Comparison of ENCODE assay signal across 12 cellular contexts in the genomic region with DNA sequence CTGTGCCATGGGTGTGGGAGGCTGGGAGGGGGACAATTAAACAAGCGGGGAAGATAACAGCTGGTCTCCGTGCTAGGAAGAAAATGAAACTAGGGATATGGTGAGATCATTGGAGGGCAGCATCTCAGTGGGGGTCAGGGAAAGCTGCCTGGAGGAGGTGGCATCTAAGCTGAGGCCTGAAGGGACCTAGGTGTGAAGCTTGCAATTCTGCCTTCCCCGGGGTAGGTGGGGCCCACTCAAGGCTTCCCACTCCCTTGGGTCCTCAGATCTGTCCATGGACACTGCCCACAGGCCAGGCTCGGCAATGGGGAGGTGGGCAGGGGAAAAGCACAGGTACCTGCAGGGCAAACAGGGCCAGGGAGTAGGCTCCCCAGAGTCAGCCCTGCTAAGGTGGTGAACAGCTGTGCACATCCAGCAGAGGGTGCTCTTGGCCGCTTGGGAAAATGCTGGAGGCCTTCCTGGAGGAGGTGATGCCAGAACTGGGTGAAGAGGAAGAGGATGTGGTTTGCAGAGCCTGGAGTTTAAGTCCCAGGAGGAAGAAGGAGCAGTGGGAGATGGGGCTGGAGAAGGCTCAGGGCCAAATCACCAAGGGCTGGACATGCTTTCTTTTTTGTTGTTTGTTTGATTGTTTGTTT. TPM values are rescaled to one million over a fixed set of nuclear protein-coding genes. Genes with fewer than 3 reads are reported as not detected.
DNase-seq lines count a peak whose midpoint lies in the region; ATAC-seq, FAIRE-seq and TF ChIP-seq lines count a peak whose summit lies in the region.
"Had no signal": no experiment of that assay in that cellular context is flagged by ENCODE, and none has a peak within 500 bp of the region (broad histone marks: within the 10 kb centered on the region; RNA-seq: fewer than 3 reads in every experiment).

No MANE protein-coding gene starts in this region.

- DNase-seq in A549 (ENCODE audit: low read depth in 1 of 2, low spot score in 1 of 2) (peak in 1 of 2 experiments; percentile 53), NCI-H69 (lab: John Stamatoyannopoulos, UW) (peak; percentile 27), fibroblast of mammary gland (ENCODE audit: low read depth) (no peak), GDM1 (lab: John Stamatoyannopoulos, UW) (no peak), NCI-H345 treated with DMSO at 0.1 percent for 48 hours (lab: John Stamatoyannopoulos, UW; ENCODE audit: unreplicated experiment) (no peak)
- DNase-seq: left ventricle myocardium superior, NCI-H2029, retina had no signal

- CTCF ChIA-PET in A549 (lab: Yijun Ruan, JAX), result interaction anchor here (0.6 to 6.3 kb wide), 18 partner anchors 8 to 1773 kb away, joined by 3 to 69 read pairs (median 4); no protein-coding TSS in a partner anchor

- TF ChIP-seq RAD21 in A549 (conservative IDR thresholded peaks at IDR 0.05 in 1 of 2, IDR thresholded peaks at IDR 0.05 in 1 of 2), result peak; percentile 38 to 46; a peak in 3 of 5 replicates

- FAIRE-seq in A549 (lab: Jason Lieb, UNC), result no peak

- H3K4me3 ChIP-seq in A549, result no peak overlapping the region
- no peak overlapping the region for H3K4me3 ChIP-seq in fibroblast of mammary gland (ENCODE audit: control insufficient read depth, low read depth, low read length)
- H3K4me3 ChIP-seq: SK-N-MC had no signal

- POLR2A ChIA-PET in A549 (lab: Yijun Ruan, JAX), result interaction anchor here (0.8 kb wide), 1 partner anchor 15 kb away, joined by 3 read pairs; no protein-coding TSS in a partner anchor

- H3K9me3 ChIP-seq in A549, result no peaks in the 10 kb centered on the region

- no peak overlapping the region for H3K27ac ChIP-seq in A549
- H3K27ac ChIP-seq: SK-N-MC had no signal

- H3K4me1 ChIP-seq in A549, result no peaks in the 10 kb centered on the region

- no peak overlapping the region for H3K4me2 ChIP-seq in A549

- 41% methylated on average over 5 of the region's 5 CpGs for WGBS in A549 (ENCODE audit: missing lambda C conversion rate)

- TF ChIP-seq CTCF in A549 (IDR thresholded peaks at IDR 0.05) (peak; percentile 56), GM12872 (IDR thresholded peaks at IDR 0.05; ENCODE audit: insufficient read depth, low read depth, low read length) (peak; percentile 60), fibroblast of mammary gland (conservative IDR thresholded peaks at IDR 0.05; ENCODE audit: control insufficient read depth, insufficient read depth, low read depth, low read length) (peak; percentile 21)

- no peak for TF ChIP-seq EP300 in A549 (IDR thresholded peaks at IDR 0.05)

- no peak for TF ChIP-seq POLR2A in A549 (IDR thresholded peaks at IDR 0.05; ENCODE audit: low read length)

- ATAC-seq in A549 (peak; percentile 50 to 79; a peak in 4 of 6 replicates), HG02973 (IDR thresholded peaks at IDR 0.05; ENCODE audit: unreplicated experiment) (no peak), HG03460 (IDR thresholded peaks at IDR 0.05; ENCODE audit: unreplicated experiment) (no peak)
- ATAC-seq: left ventricle myocardium superior had no signal

TF ChIP-seq in A549, 52 proteins besides CTCF, POLR2A, EP300 and RAD21:
- TF ChIP-seq TFCP2L1 (CRISPR knock-in tag; IDR thresholded peaks at IDR 0.05) (no peak), KDM1A (IDR thresholded peaks at IDR 0.05; ENCODE audit: low read depth) (peak; percentile 28; the same call in 1 of the 2 replicates), KDM5A (IDR thresholded peaks at IDR 0.05) (no peak), ZFP36 (IDR thresholded peaks at IDR 0.05; ENCODE audit: borderline replicate concordance, partially characterized antibody) (peak; percentile 100), CBX8 (IDR thresholded peaks at IDR 0.05) (no peak), SMC3 (IDR thresholded peaks at IDR 0.05) (peak; percentile 51; the same call in 2 of the 3 replicates)
- TF ChIP-seq, protein P1, sequence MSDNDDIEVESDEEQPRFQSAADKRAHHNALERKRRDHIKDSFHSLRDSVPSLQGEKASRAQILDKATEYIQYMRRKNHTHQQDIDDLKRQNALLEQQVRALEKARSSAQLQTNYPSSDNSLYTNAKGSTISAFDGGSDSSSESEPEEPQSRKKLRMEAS (IDR thresholded peaks at IDR 0.05), result 0 out of 2 replicates have a peak, but pooled peaks have one; percentile 17
TF ChIP-seq in A549: peak in this region for 4.

RNA-seq across cellular contexts. Expression of gene CCNE1, which starts 25.7 kb away (rescaled TPM):
- 15.4 and 18.3 TPM in 2 replicates for polyA plus RNA-seq in A549 (2011; rRNA removed)
- polyA plus RNA-seq in A549 (2012; cell fraction: cytosol; rRNA removed), result 20.9 and 21.4 TPM in 2 replicates
- polyA plus RNA-seq in A549 (2012; cell fraction: nucleus; rRNA removed), result 21.9 and 34.2 TPM in 2 replicates
- polyA plus RNA-seq in A549 (2017; fragmentation: RNase III; extraction: RNeasy Plus Mini Kit Qiagen cat#74134 plus additional on column Dnase treatment), result 25.0 to 26.9 TPM (median 25.2 TPM) in 3 replicates
- polyA minus RNA-seq in A549 (2011; rRNA and poly(A)+ RNA removed), result 14.1 and 15.5 TPM in 2 replicates

Comparison
In these comparisons a context has a peak if more than half of its experiments do, and no peak if none do; other contexts are left out.
1. ATAC-seq: peak in A549 (2 of 2); none in HG02973 (single experiment) and HG03460 (single experiment).
2. Peak in every context shown above with its lines, with median percentiles within 50 percentile points of each other: CTCF ChIP-seq.